ENCODE assay signal across 32 cellular contexts in genomic region chr10:120475844-120476791, GRCh38. TPM values are rescaled to one million over a fixed set of nuclear protein-coding genes. Genes with fewer than 3 reads are reported as not detected.
DNase-seq lines count a peak whose midpoint lies in the region; ATAC-seq and TF ChIP-seq lines count a peak whose summit lies in the region.
"Had no signal": no experiment of that assay in that cellular context is flagged by ENCODE, and none has a peak within 500 bp of the region (broad histone marks: within the 10 kb centered on the region; RNA-seq: fewer than 3 reads in every experiment).

No MANE protein-coding gene starts in this region.

- ATAC-seq in activated CD4-positive, alpha-beta T cell treated with anti-CD3 and anti-CD28 coated beads for 36 hours: no peak
- ATAC-seq in HG02840 (IDR thresholded peaks at IDR 0.05; ENCODE audit: low FRiP score, unreplicated experiment) (no peak), GM21737 (IDR thresholded peaks at IDR 0.05; ENCODE audit: unreplicated experiment) (no peak)
- ATAC-seq: activated T-cell treated with anti-CD3 and anti-CD28 coated beads, Interleukin-2, amount 50 U/mL, for 4 hours; esophagus mucosa; foreskin keratinocyte; left ventricle myocardium superior; natural killer cell had no signal

- H3K4me3 ChIP-seq in ACC112 (ENCODE audit: low read depth, low read length) (no peak overlapping the region), esophagus muscularis mucosa (no peak overlapping the region), rectal smooth muscle tissue (ENCODE audit: low read length) (no peak overlapping the region)
- H3K4me3 ChIP-seq: Peyer's patch had no signal

- H3K36me3 Mint-ChIP-seq in activated CD4-positive, alpha-beta T cell treated with anti-CD3 and anti-CD28 coated beads for 36 hours (ENCODE audit: low read depth): no peaks in the 10 kb centered on the region
- H3K36me3 Mint-ChIP-seq: activated naive CD8-positive, alpha-beta T cell treated with anti-CD3 and anti-CD28 coated beads, Interleukin-2, amount 10 ng/mL, durations not matched to agents 7 days and 5 days had no signal

- H3K4me1 Mint-ChIP-seq in activated CD4-positive, alpha-beta T cell treated with anti-CD3 and anti-CD28 coated beads for 36 hours: no peaks in the 10 kb centered on the region
- H3K4me1 Mint-ChIP-seq: activated CD4-positive, alpha-beta T cell treated with anti-CD3 and anti-CD28 coated beads, Interleukin-2, amount 10 ng/mL, durations not matched to agents 24 days and 14 days; activated naive CD8-positive, alpha-beta T cell treated with anti-CD3 and anti-CD28 coated beads, Interleukin-2, amount 10 ng/mL, durations not matched to agents 7 days and 5 days; CD8-positive, alpha-beta memory T cell; natural killer cell had no signal

- intact Hi-C loops in esophagus muscularis mucosa (cut with DNase I): no loop called here
- intact Hi-C loops in activated CD4-positive, alpha-beta T cell treated with anti-CD3 and anti-CD28 coated beads for 36 hours (cut with DNase I, micrococcal nuclease): no loop called here

- peak overlapping the region; percentile 69; the same call in 1 of the 2 replicates for H3K27ac ChIP-seq in ACC112 (ENCODE audit: low read depth, low read length)
- no peak overlapping the region for H3K27ac ChIP-seq in esophagus muscularis mucosa (replicated peaks in 1 of 4)
- peak overlapping the region; percentile 56 for H3K27ac ChIP-seq in rectal smooth muscle tissue (ENCODE audit: low read depth, low read length)
- H3K27ac ChIP-seq: foreskin keratinocyte, Peyer's patch had no signal

- CTCF ChIA-PET in activated CD4-positive, alpha-beta T cell treated with anti-CD3 and anti-CD28 coated beads for 36 hours (lab: Charles Lee): no interaction called here

- no peak overlapping the region for H3K9ac ChIP-seq in rectal smooth muscle tissue (ENCODE audit: low read length)

- H3K27me3 ChIP-seq in ACC112 (ENCODE audit: insufficient read depth, low read length): no peaks in the 10 kb centered on the region
- H3K27me3 ChIP-seq in esophagus muscularis mucosa: peaks cover 0 to 13% (median 0%) of the 10 kb centered on the region in 4 donors
- no peaks in the 10 kb centered on the region for H3K27me3 ChIP-seq in rectal smooth muscle tissue (ENCODE audit: control insufficient read depth, insufficient read depth, low read length)
- H3K27me3 ChIP-seq: foreskin keratinocyte, Peyer's patch had no signal

- H3K27ac Mint-ChIP-seq in activated CD4-positive, alpha-beta T cell treated with anti-CD3 and anti-CD28 coated beads for 36 hours: no peak overlapping the region
- H3K27ac Mint-ChIP-seq: activated CD4-positive, alpha-beta T cell treated with anti-CD3 and anti-CD28 coated beads, Interleukin-2, amount 10 ng/mL, durations not matched to agents 24 days and 14 days; activated naive CD8-positive, alpha-beta T cell treated with anti-CD3 and anti-CD28 coated beads, Interleukin-2, amount 10 ng/mL, durations not matched to agents 7 days and 5 days; natural killer cell had no signal

- peak; percentile 34 for DNase-seq in M059J (ENCODE audit: low read depth)
- DNase-seq in esophagus muscularis mucosa (ENCODE audit: extremely low spot score): peak; percentile 85
- DNase-seq in activated CD4-positive, alpha-beta T cell treated with anti-CD3 and anti-CD28 coated beads for 36 hours: no peak
- DNase-seq: activated CD4-positive, alpha-beta T cell treated with anti-CD3 and anti-CD28 coated beads, Interleukin-2, amount 10 ng/mL, durations not matched to agents 24 days and 14 days; activated gamma-delta T cell treated with Interleukin-2 at 50 U/mL for 16 hours; activated naive CD8-positive, alpha-beta T cell treated with anti-CD3 and anti-CD28 coated beads, Interleukin-2, amount 10 ng/mL, durations not matched to agents 7 days and 5 days; activated T-cell treated with anti-CD3 and anti-CD28 coated beads, Interleukin-2, amount 50 U/mL, for 4 hours; aorta; CD8-positive, alpha-beta memory T cell; DMS 273 treated with DMSO at 0.1 percent for 48 hours; islet precursor cell; KG1; left ventricle myocardium superior; MM.1S; natural killer cell; NCI-H1417; NCI-H2081; NCI-H2227 treated with DMSO at 0.1 percent for 48 hours; NCI-H748 treated with DMSO at 0.1 percent for 48 hours; occipital lobe; Peyer's patch; SHP77 treated with DMSO at 0.1 percent for 48 hours; stimulated activated naive CD4-positive, alpha-beta T cell; SW 1271; T1000; WERI-Rb-1 had no signal

- 89% methylated on average over 10 of the region's 10 CpGs for WGBS in esophagus muscularis mucosa

- no peak overlapping the region for H2AFZ ChIP-seq in ACC112 (ENCODE audit: low read length, unreplicated experiment)

- POLR2A ChIA-PET in activated CD4-positive, alpha-beta T cell treated with anti-CD3 and anti-CD28 coated beads for 36 hours (lab: Charles Lee): no interaction called here

- TF ChIP-seq CTCF in esophagus muscularis mucosa (IDR thresholded peaks at IDR 0.05): no peak

- H3K79me2 ChIP-seq in ACC112 (ENCODE audit: control insufficient read depth, insufficient read depth, low read length, unreplicated experiment): no peaks in the 10 kb centered on the region

- TF ChIP-seq POLR2A in esophagus muscularis mucosa (IDR thresholded peaks at IDR 0.05; ENCODE audit: low read depth): no peak

- H3K9me3 Mint-ChIP-seq in activated CD4-positive, alpha-beta T cell treated with anti-CD3 and anti-CD28 coated beads for 36 hours (ENCODE audit: low read depth): peaks cover 2% of the 10 kb centered on the region
- H3K9me3 Mint-ChIP-seq: activated CD4-positive, alpha-beta T cell treated with anti-CD3 and anti-CD28 coated beads, Interleukin-2, amount 10 ng/mL, durations not matched to agents 24 days and 14 days; activated naive CD8-positive, alpha-beta T cell treated with anti-CD3 and anti-CD28 coated beads, Interleukin-2, amount 10 ng/mL, durations not matched to agents 7 days and 5 days had no signal

- TF ChIP-seq EP300 in esophagus muscularis mucosa (IDR thresholded peaks at IDR 0.05): no peak

- peaks cover 6% of the 10 kb centered on the region for H3K27me3 Mint-ChIP-seq in activated CD4-positive, alpha-beta T cell treated with anti-CD3 and anti-CD28 coated beads for 36 hours
- H3K27me3 Mint-ChIP-seq: activated CD4-positive, alpha-beta T cell treated with anti-CD3 and anti-CD28 coated beads, Interleukin-2, amount 10 ng/mL, durations not matched to agents 24 days and 14 days had no signal

- no peaks in the 10 kb centered on the region for H3K9me3 ChIP-seq in esophagus muscularis mucosa
- H3K9me3 ChIP-seq: Peyer's patch had no signal

- no peak overlapping the region for H3K4me3 Mint-ChIP-seq in activated CD4-positive, alpha-beta T cell treated with anti-CD3 and anti-CD28 coated beads for 36 hours
- H3K4me3 Mint-ChIP-seq: activated CD4-positive, alpha-beta T cell treated with anti-CD3 and anti-CD28 coated beads, Interleukin-2, amount 10 ng/mL, durations not matched to agents 24 days and 14 days; activated naive CD8-positive, alpha-beta T cell treated with anti-CD3 and anti-CD28 coated beads, Interleukin-2, amount 10 ng/mL, durations not matched to agents 7 days and 5 days; activated T-cell treated with anti-CD3 and anti-CD28 coated beads, Interleukin-2, amount 50 U/mL, for 4 hours; CD8-positive, alpha-beta memory T cell; natural killer cell had no signal

- H3K36me3 ChIP-seq in ACC112 (ENCODE audit: insufficient read depth, low read length) (no peaks in the 10 kb centered on the region), esophagus muscularis mucosa (no peaks in the 10 kb centered on the region), rectal smooth muscle tissue (ENCODE audit: control insufficient read depth, insufficient read depth, low read length) (no peaks in the 10 kb centered on the region)
- H3K36me3 ChIP-seq: Peyer's patch, WERI-Rb-1 had no signal

- H3K4me1 ChIP-seq in ACC112 (ENCODE audit: control insufficient read depth, insufficient read depth, low read length, unreplicated experiment): peaks cover 12% of the 10 kb centered on the region
- H3K4me1 ChIP-seq in esophagus muscularis mucosa: peaks cover 0 to 4% (median 0%) of the 10 kb centered on the region in 4 donors
- peaks cover 9% of the 10 kb centered on the region for H3K4me1 ChIP-seq in rectal smooth muscle tissue (ENCODE audit: control insufficient read depth, insufficient read depth, low read length)
- H3K4me1 ChIP-seq: foreskin keratinocyte, Peyer's patch had no signal

RNA-seq across cellular contexts. Expression of gene PLPP4, which starts 19.1 kb away (rescaled TPM):
- 55.4 and 69.2 TPM in 2 replicates for total RNA-seq in M059J (2014; rRNA removed; shearing (Covaris generic))
- 1 to 10 TPM in 2 of 4 donors, under 1 TPM in 2; 0.84 to 2.1 (median 1.3) TPM for total RNA-seq in esophagus muscularis mucosa
- total RNA-seq in activated CD4-positive, alpha-beta T cell treated with anti-CD3 and anti-CD28 coated beads for 36 hours: not detected
- total RNA-seq: activated CD4-positive, alpha-beta T cell treated with anti-CD3 and anti-CD28 coated beads, Interleukin-2, amount 10 ng/mL, durations not matched to agents 24 days and 14 days; activated naive CD8-positive, alpha-beta T cell treated with anti-CD3 and anti-CD28 coated beads, Interleukin-2, amount 10 ng/mL, durations not matched to agents 7 days and 5 days; activated T-cell treated with anti-CD3 and anti-CD28 coated beads, Interleukin-2, amount 50 U/mL, for 4 hours; aorta; CD8-positive, alpha-beta memory T cell; esophagus mucosa; left ventricle myocardium superior; natural killer cell had no signal

Comparison
In these comparisons a context has a peak if more than half of its experiments do, and no peak if none do; other contexts are left out.
1. H3K27ac ChIP-seq: peak in ACC112 (single experiment) and rectal smooth muscle tissue (single experiment); none in esophagus muscularis mucosa (0 of 4).
2. RNA of gene PLPP4, which starts 19.1 kb away (total RNA-seq): 55.4 to 69.2 TPM in M059J; 0.84 to 2.1 TPM in esophagus muscularis mucosa and not detected in activated CD4-positive, alpha-beta T cell treated with anti-CD3 and anti-CD28 coated beads for 36 hours; every median in the first group is over 10 times any median in the second.